ENCODE assay signal across 9 cellular contexts in genomic region chr10:100872034-100872791, GRCh38. TPM values are rescaled to one million over a fixed set of nuclear protein-coding genes. Genes with fewer than 3 reads are reported as not detected.
A peak's percentile ranks its signal among the peaks of the same experiment; 100 is the strongest.
DNase-seq lines count a peak whose midpoint lies in the region; ATAC-seq and TF ChIP-seq lines count a peak whose summit lies in the region.
"Had no signal": no experiment of that assay in that cellular context is flagged by ENCODE, and none has a peak within 500 bp of the region (broad histone marks: within the 10 kb centered on the region; RNA-seq: fewer than 3 reads in every experiment).

No MANE protein-coding gene starts in this region.

- ATAC-seq in activated naive CD4-positive, alpha-beta T cell treated with anti-CD3 and anti-CD28 coated beads, Interleukin-2, amount 50 U/mL, for 72 hours, result peak; percentile 87 to 92
- ATAC-seq: T-helper 17 cell had no signal

- H3K4me1 ChIP-seq in Caco-2, result peaks cover 22% of the 10 kb centered on the region

- H3K36me3 ChIP-seq in Caco-2 (ENCODE audit: control insufficient read depth, insufficient read depth, low read length), result no peaks in the 10 kb centered on the region
- H3K36me3 ChIP-seq in kidney epithelial cell (ENCODE audit: control insufficient read depth, insufficient read depth, low read length), result no peaks in the 10 kb centered on the region

- no peaks in the 10 kb centered on the region for H3K36me3 Mint-ChIP-seq in Caco-2 (ENCODE audit: insufficient read depth, unreplicated experiment)
- no peaks in the 10 kb centered on the region for H3K36me3 Mint-ChIP-seq in activated naive CD4-positive, alpha-beta T cell treated with anti-CD3 and anti-CD28 coated beads, Interleukin-2, amount 50 U/mL, for 72 hours

- DNase-seq in Caco-2, result peak; percentile 58 to 71
- no peak for DNase-seq in HFF-Myc (ENCODE audit: extremely low read depth, low read depth)
- peak; percentile 56 for DNase-seq in RPMI8226
- DNase-seq in activated naive CD4-positive, alpha-beta T cell treated with anti-CD3 and anti-CD28 coated beads, Interleukin-2, amount 50 U/mL, for 72 hours (ENCODE audit: low spot score in 2 of 2), result peak in 1 of 2 donors; percentile 82
- no peak for DNase-seq in kidney epithelial cell (ENCODE audit: low read depth)
- peak; percentile 62 for DNase-seq in stimulated activated CD8-positive, alpha-beta memory T cell treated with anti-CD3 and anti-CD28 coated beads, Interleukin-2, amount 100 ng/mL, for 48 hours (ENCODE audit: low read depth in 2 of 2)
- DNase-seq in RKO (ENCODE audit: low spot score), result no peak
- DNase-seq in mucosa of gallbladder (ENCODE audit: low spot score), result no peak

- H3K9me3 ChIP-seq in Caco-2, result no peaks in the 10 kb centered on the region

- H3K4me3 ChIP-seq in Caco-2 (ENCODE audit: low read depth, low read length) (no peak overlapping the region), HFF-Myc (replicated peaks; ENCODE audit: low read depth, low read length) (no peak overlapping the region), kidney epithelial cell (ENCODE audit: low read depth, low read length) (no peak overlapping the region)

- H3K27ac Mint-ChIP-seq in Caco-2 (ENCODE audit: unreplicated experiment), result no peak overlapping the region
- no peak overlapping the region for H3K27ac Mint-ChIP-seq in activated naive CD4-positive, alpha-beta T cell treated with anti-CD3 and anti-CD28 coated beads, Interleukin-2, amount 50 U/mL, for 72 hours
- H3K27ac Mint-ChIP-seq: T-helper 17 cell had no signal

- BruUV-seq in Caco-2 (replicated peaks; lab: Mats Ljungman, UMichigan), result no TSS peak

- intact Hi-C loops in Caco-2 (cut with micrococcal nuclease; ENCODE audit: unreplicated experiment), result no loop called here

- CTCF ChIA-PET in Caco-2 (lab: Charles Lee), result interaction anchor here (0.6 to 1.2 kb wide), 5 partner anchors 87 to 1116 kb away, joined by 3 to 4 read pairs (median 3); no protein-coding TSS in a partner anchor

- POLR2A ChIA-PET in Caco-2 (lab: Charles Lee), result interaction anchor here (1.0 kb wide), 1 partner anchor 337 kb away, joined by 6 read pairs; the partner anchor contains the start of gene HIF1AN

- no peak overlapping the region for H3K4me3 Mint-ChIP-seq in Caco-2 (ENCODE audit: unreplicated experiment)
- H3K4me3 Mint-ChIP-seq: T-helper 17 cell had no signal

- H3K9me3 Mint-ChIP-seq in Caco-2 (ENCODE audit: unreplicated experiment), result no peaks in the 10 kb centered on the region
- no peaks in the 10 kb centered on the region for H3K9me3 Mint-ChIP-seq in activated naive CD4-positive, alpha-beta T cell treated with anti-CD3 and anti-CD28 coated beads, Interleukin-2, amount 50 U/mL, for 72 hours

- TF ChIP-seq CTCF in Caco-2 (IDR thresholded peaks at IDR 0.05; ENCODE audit: insufficient read depth in 1 of 2, low read depth in 1 of 2, low read length in 1 of 2, severe bottlenecking in 1 of 2, unreplicated experiment in 1 of 2), result peak; percentile 63
- peak; percentile 61 for TF ChIP-seq CTCF in HFF-Myc (IDR thresholded peaks at IDR 0.05; ENCODE audit: low read depth, low read length, missing control alignments)
- TF ChIP-seq CTCF in kidney epithelial cell (IDR thresholded peaks at IDR 0.05; ENCODE audit: insufficient read depth, low read length, poor library complexity, severe bottlenecking), result peak; percentile 80

- H3K4me1 Mint-ChIP-seq in Caco-2 (ENCODE audit: low read depth, unreplicated experiment), result peaks cover 28% of the 10 kb centered on the region

- no peaks in the 10 kb centered on the region for H3K27me3 Mint-ChIP-seq in Caco-2 (ENCODE audit: insufficient read depth, unreplicated experiment)

- H3K27me3 ChIP-seq in Caco-2 (replicated peaks; ENCODE audit: control insufficient read depth, insufficient read depth, low read length), result no peaks in the 10 kb centered on the region
- H3K27me3 ChIP-seq in kidney epithelial cell (ENCODE audit: control insufficient read depth, insufficient read depth, low read length), result peaks cover under 1% of the 10 kb centered on the region

RNA-seq across cellular contexts. Expression of gene SLF2, which starts 40.5 kb away (rescaled TPM):
- total RNA-seq in Caco-2 (2022), result 25.2 and 28.8 TPM in 2 replicates
- total RNA-seq in activated naive CD4-positive, alpha-beta T cell treated with anti-CD3 and anti-CD28 coated beads, Interleukin-2, amount 50 U/mL, for 72 hours, result 10 to 100 TPM; 34.8 to 67.1 TPM
- 19.7 and 22.2 TPM in 2 replicates for total RNA-seq in kidney epithelial cell
- total RNA-seq in mucosa of gallbladder, result 26.1 TPM

Comparison
In these comparisons a context has a peak if more than half of its experiments do, and no peak if none do; other contexts are left out.
1. DNase-seq: peak in Caco-2 (2 of 2), RPMI8226 (single experiment) and stimulated activated CD8-positive, alpha-beta memory T cell treated with anti-CD3 and anti-CD28 coated beads, Interleukin-2, amount 100 ng/mL, for 48 hours (2 of 2); none in HFF-Myc (single experiment), kidney epithelial cell (single experiment), RKO (single experiment) and mucosa of gallbladder (single experiment).
2. Peak in every context shown above with its lines, with median percentiles within 50 percentile points of each other: CTCF ChIP-seq.